14 cellular contexts compared by ENCODE assay signal in genomic region chr14:54815016-54815415, GRCh38.
A peak's percentile ranks its signal among the peaks of the same experiment; 100 is the strongest.
DNase-seq lines count a peak whose midpoint lies in the region; ATAC-seq and TF ChIP-seq lines count a peak whose summit lies in the region.
"Had no signal": no experiment of that assay in that cellular context is flagged by ENCODE, and none has a peak within 500 bp of the region (broad histone marks: within the 10 kb centered on the region; RNA-seq: fewer than 3 reads in every experiment).

No MANE protein-coding gene starts in this region.

- DNase-seq in HT-29 (ENCODE audit: low spot score) (peak; percentile 45), RWPE2 (ENCODE audit: low spot score) (no peak), fibroblast of the aortic adventitia (ENCODE audit: low read depth) (peak; percentile 83), prostate gland (ENCODE audit: low spot score) (peak; percentile 43), KBM-7 (no peak), DMS114 treated with DMSO at 0.1 percent for 48 hours (lab: John Stamatoyannopoulos, UW; ENCODE audit: unreplicated experiment) (no peak)
- no peak for DNase-seq in activated CD4-positive, alpha-beta T cell treated with anti-CD3 and anti-CD28 coated beads for 1 hour
- no peak for DNase-seq in activated CD4-positive, CD25-positive, alpha-beta regulatory T cell treated with anti-CD3 and anti-CD28 coated beads, Interleukin-2, amount 50 U/mL, for 72 hours
- DNase-seq: DMS79; effector CD8-positive, alpha-beta T cell; foreskin fibroblast; NCI-H2171 treated with DMSO at 0.1 percent for 48 hours; stomach had no signal

- H3K27ac ChIP-seq in RWPE2 (ENCODE audit: poor library complexity, severe bottlenecking) (no peak overlapping the region), prostate gland (peak overlapping the region in 1 of 2 donors; percentile 60)
- H3K27ac ChIP-seq: BLaER1 treated with 17β-estradiol and CSF1 and Interleukin-3, amounts not matched to agents 10 nM and 100 nM; stomach had no signal

- H3K4me1 ChIP-seq in RWPE2 (ENCODE audit: insufficient read depth, poor library complexity, severe bottlenecking): no peaks in the 10 kb centered on the region
- no peaks in the 10 kb centered on the region for H3K4me1 ChIP-seq in prostate gland (replicated peaks)

- no peaks in the 10 kb centered on the region for H3K27me3 ChIP-seq in RWPE2 (ENCODE audit: insufficient read depth, poor library complexity, severe bottlenecking)
- no peaks in the 10 kb centered on the region for H3K27me3 ChIP-seq in prostate gland (replicated peaks; ENCODE audit: insufficient read depth)
- H3K27me3 ChIP-seq: BLaER1 treated with 17β-estradiol and CSF1 and Interleukin-3, amounts not matched to agents 10 nM and 100 nM; stomach had no signal

- H3K36me3 ChIP-seq in RWPE2 (ENCODE audit: low read depth) (no peaks in the 10 kb centered on the region), prostate gland (no peaks in the 10 kb centered on the region)
- H3K36me3 ChIP-seq: BLaER1 treated with 17β-estradiol and CSF1 and Interleukin-3, amounts not matched to agents 10 nM and 100 nM; stomach had no signal

- no peak for TF ChIP-seq POLR2A in prostate gland (IDR thresholded peaks at IDR 0.05)

- no peak overlapping the region for H3K4me3 ChIP-seq in RWPE2 (ENCODE audit: severe bottlenecking)
- no peak overlapping the region for H3K4me3 ChIP-seq in fibroblast of the aortic adventitia (ENCODE audit: low read depth, low read length)
- H3K4me3 ChIP-seq in prostate gland: no peak overlapping the region
- H3K4me3 ChIP-seq: BLaER1 treated with 17β-estradiol and CSF1 and Interleukin-3, amounts not matched to agents 10 nM and 100 nM; stomach had no signal

- 54% methylated on average over 12 of the region's 12 CpGs for WGBS in prostate gland

- intact Hi-C loops in prostate gland (cut with DNase I): no loop called here

- TF ChIP-seq CTCF in RWPE2 (IDR thresholded peaks at IDR 0.05; ENCODE audit: poor library complexity, severe bottlenecking) (no peak), fibroblast of the aortic adventitia (IDR thresholded peaks at IDR 0.05; ENCODE audit: insufficient read depth, low read length) (no peak), prostate gland (IDR thresholded peaks at IDR 0.05) (no peak)

- ATAC-seq in RWPE2 (ENCODE audit: low read depth): peak; percentile 54; the same call in 1 of the 3 replicates

- H3K9me3 ChIP-seq in RWPE2 (ENCODE audit: severe bottlenecking) (no peaks in the 10 kb centered on the region), prostate gland (no peaks in the 10 kb centered on the region)
- H3K9me3 ChIP-seq: stomach had no signal

- in situ Hi-C loops in KBM-7 (cut with MboI; ENCODE audit: low pct_unique_long_range_greater_than_20kb, low sequenced_read_pairs): no loop called here

Comparison
In these comparisons a context has a peak if more than half of its experiments do, and no peak if none do; other contexts are left out.
1. DNase-seq: peak in HT-29 (single experiment), fibroblast of the aortic adventitia (single experiment) and prostate gland (single experiment); none in RWPE2 (single experiment), activated CD4-positive, alpha-beta T cell treated with anti-CD3 and anti-CD28 coated beads for 1 hour (single experiment), KBM-7 (single experiment), DMS114 treated with DMSO at 0.1 percent for 48 hours (single experiment) and activated CD4-positive, CD25-positive, alpha-beta regulatory T cell treated with anti-CD3 and anti-CD28 coated beads, Interleukin-2, amount 50 U/mL, for 72 hours (single experiment).